8 cellular contexts compared by ENCODE assay signal in genomic region chr10:24579448-24579847, GRCh38.
"Had no signal": no experiment of that assay in that cellular context is flagged by ENCODE, and none has a peak within 500 bp of the region (broad histone marks: within the 10 kb centered on the region; RNA-seq: fewer than 3 reads in every experiment).

No MANE protein-coding gene starts in this region.

- H2AFZ ChIP-seq: GM23338 had no signal

- H3K4me2 ChIP-seq: GM23338, KMS-11 had no signal

- H3K4me3 ChIP-seq: GM23338, HAP-1 had no signal

- DNase-seq: HFFc6, IMR-90, KBM-7 had no signal

- H3K9me3 ChIP-seq: HAP-1 had no signal

- H3K27ac Mint-ChIP-seq: HFFc6 had no signal

- H3K9me3 Mint-ChIP-seq: GM23338, HFFc6 had no signal

- H3K27ac ChIP-seq: HL-60, KMS-11 had no signal

- H3K9ac ChIP-seq: KMS-11 had no signal

- ATAC-seq: HCT116 had no signal
